Comparison of ENCODE assay signal across 9 cellular contexts in genomic region chr1:214445846-214446614, GRCh38.
A peak's percentile ranks its signal among the peaks of the same experiment; 100 is the strongest.
DNase-seq lines count a peak whose midpoint lies in the region; ATAC-seq and TF ChIP-seq lines count a peak whose summit lies in the region.
"Had no signal": no experiment of that assay in that cellular context is flagged by ENCODE, and none has a peak within 500 bp of the region (broad histone marks: within the 10 kb centered on the region; RNA-seq: fewer than 3 reads in every experiment).

No MANE protein-coding gene starts in this region.

- H3K79me2 ChIP-seq in osteoblast (ENCODE audit: insufficient read depth, low read length), result peaks cover 61% of the 10 kb centered on the region

- no peaks in the 10 kb centered on the region for H3K9me3 ChIP-seq in osteoblast (ENCODE audit: low read depth, low read length)

- peaks cover 73% of the 10 kb centered on the region for H3K4me1 ChIP-seq in osteoblast (ENCODE audit: insufficient read depth, low read length)

- H3K4me2 ChIP-seq in osteoblast (ENCODE audit: insufficient read depth, low read length), result peak overlapping the region; percentile 76

- H3K27me3 ChIP-seq in brain microvascular endothelial cell (replicated peaks) (no peaks in the 10 kb centered on the region), osteoblast (ENCODE audit: insufficient read depth, low read length) (no peaks in the 10 kb centered on the region)

- no peak overlapping the region for H2AFZ ChIP-seq in osteoblast (ENCODE audit: low read length)

- no peak overlapping the region for H3K4me3 ChIP-seq in brain microvascular endothelial cell (ENCODE audit: low read depth, low read length)
- no peak overlapping the region for H3K4me3 ChIP-seq in osteoblast (ENCODE audit: insufficient read depth, low read length)

- TF ChIP-seq CTCF in brain microvascular endothelial cell (IDR thresholded peaks at IDR 0.05; ENCODE audit: low read depth, low read length, missing control alignments) (no peak), osteoblast (IDR thresholded peaks at IDR 0.05; ENCODE audit: extremely low read depth, low read depth, low read length) (no peak)

- no peaks in the 10 kb centered on the region for H4K20me1 ChIP-seq in osteoblast (ENCODE audit: insufficient read depth, low read length)

- H3K27ac ChIP-seq in brain microvascular endothelial cell, result peak overlapping the region; percentile 93
- peak overlapping the region; percentile 96 for H3K27ac ChIP-seq in osteoblast (ENCODE audit: low read depth, low read length)

- in situ Hi-C loops in brain microvascular endothelial cell (cut with HindIII; ENCODE audit: low pct_ligation_motif_present, low sequenced_read_pairs), result no loop called here

- ATAC-seq in HG03378 (IDR thresholded peaks at IDR 0.05; ENCODE audit: unreplicated experiment), result no peak

- DNase-seq in EL (peak; percentile 95), NAMALWA (ENCODE audit: low spot score) (peak; percentile 18), brain microvascular endothelial cell (peak; percentile 40), osteoblast (ENCODE audit: insufficient read length, low spot score, missing footprints) (peak; percentile 87), NCI-H2081 treated with DMSO at 0.1 percent for 48 hours (lab: John Stamatoyannopoulos, UW) (no peak), midbrain (lab: John Stamatoyannopoulos, UW) (no peak), 8988T (no peak)
- DNase-seq: effector memory CD4-positive, alpha-beta T cell had no signal

- H3K36me3 ChIP-seq in brain microvascular endothelial cell (replicated peaks) (no peaks in the 10 kb centered on the region), osteoblast (ENCODE audit: insufficient read depth, low read length) (peaks cover 27% of the 10 kb centered on the region)

Comparison
In these comparisons a context has a peak if more than half of its experiments do, and no peak if none do; other contexts are left out.
1. DNase-seq: peak in EL (single experiment), NAMALWA (single experiment), brain microvascular endothelial cell (single experiment) and osteoblast (single experiment); none in NCI-H2081 treated with DMSO at 0.1 percent for 48 hours (single experiment), midbrain (single experiment) and 8988T (single experiment).